ENCODE assay signal across 19 cellular contexts in the genomic region with DNA sequence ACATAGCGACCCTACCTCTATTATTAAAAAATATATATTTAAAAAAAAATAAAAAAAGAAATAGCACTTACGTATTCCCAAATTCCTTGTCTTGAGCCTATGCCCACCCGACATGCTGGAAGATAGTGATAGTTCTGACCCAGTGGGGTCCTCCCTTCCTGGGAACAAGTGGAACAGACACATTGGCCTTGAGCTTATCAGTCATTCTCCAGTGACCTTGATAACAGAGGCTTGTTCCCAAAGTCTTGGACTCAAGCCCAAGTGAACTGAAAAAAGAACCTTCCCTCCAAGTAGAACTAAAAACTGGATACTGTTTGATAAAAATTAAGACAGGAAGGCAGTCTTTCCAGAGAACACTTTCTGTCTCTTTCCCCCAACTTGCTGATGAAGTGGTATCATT.
DNase-seq lines count a peak whose midpoint lies in the region; ATAC-seq and TF ChIP-seq lines count a peak whose summit lies in the region.
"Had no signal": no experiment of that assay in that cellular context is flagged by ENCODE, and none has a peak within 500 bp of the region (broad histone marks: within the 10 kb centered on the region; RNA-seq: fewer than 3 reads in every experiment).

No MANE protein-coding gene starts in this region.

- TF ChIP-seq CTCF in body of pancreas (IDR thresholded peaks at IDR 0.05) (no peak), left ventricle myocardium inferior (IDR thresholded peaks at IDR 0.05; ENCODE audit: borderline replicate concordance) (no peak)

- intact Hi-C loops in body of pancreas (cut with DNase I), result no loop called here
- intact Hi-C loops in left ventricle myocardium inferior (cut with micrococcal nuclease), result no loop called here

- H3K9me3 ChIP-seq in body of pancreas, result no peaks in the 10 kb centered on the region
- no peaks in the 10 kb centered on the region for H3K9me3 ChIP-seq in left ventricle myocardium inferior (replicated peaks)
- no peaks in the 10 kb centered on the region for H3K9me3 ChIP-seq in trophoblast cell (ENCODE audit: insufficient read depth, low read depth, low read length)
- H3K9me3 ChIP-seq: SJSA1 had no signal

- H3K4ac ChIP-seq in trophoblast cell (ENCODE audit: low read depth, low read length), result no peak overlapping the region

- ATAC-seq in body of pancreas, result no peak

- no peak overlapping the region for H2BK5ac ChIP-seq in trophoblast cell (ENCODE audit: low read depth, low read length, poor library complexity)

- no peak overlapping the region for H3K23ac ChIP-seq in trophoblast cell (ENCODE audit: low read length)

- DNase-seq in OCI-M1 (lab: John Stamatoyannopoulos, UW) (peak; percentile 70), body of pancreas (peak in 1 of 4 donors; percentile 3), left ventricle myocardium inferior (no peak), substantia nigra (lab: John Stamatoyannopoulos, UW) (no peak), trophoblast cell (no peak), NCI-H1694 treated with DMSO at 0.1 percent for 48 hours (lab: John Stamatoyannopoulos, UW) (no peak), GM03348 (ENCODE audit: low spot score) (no peak)
- DNase-seq: AML-193; COR-L47; DMS153; KBM-7; NCI-H1436; NCI-H2029 treated with DMSO at 0.1 percent for 48 hours; NCI-H2171 treated with DMSO at 0.1 percent for 48 hours; NCI-H446 treated with DMSO at 0.1 percent for 48 hours; NK-92 treated with Interleukin-12 subunit alpha and Interleukin-12 subunit beta, amount 100 ng/mL, for 24 hours had no signal

- H3K79me2 ChIP-seq in trophoblast cell (ENCODE audit: control insufficient read depth, insufficient read depth, low read length, poor library complexity), result no peaks in the 10 kb centered on the region

- H3K27me3 ChIP-seq in body of pancreas (no peaks in the 10 kb centered on the region), left ventricle myocardium inferior (ENCODE audit: low read depth) (no peaks in the 10 kb centered on the region), trophoblast cell (ENCODE audit: insufficient read depth, low read length) (no peaks in the 10 kb centered on the region)
- H3K27me3 ChIP-seq: SJSA1 had no signal

- no peak overlapping the region for H3K18ac ChIP-seq in trophoblast cell (ENCODE audit: low read length)

- peak overlapping the region in 3 of 4 donors; percentile 38 to 72 (median 45) for H3K27ac ChIP-seq in body of pancreas
- peak overlapping the region; percentile 64 for H3K27ac ChIP-seq in left ventricle myocardium inferior (replicated peaks)
- peak overlapping the region; percentile 9 for H3K27ac ChIP-seq in substantia nigra (ENCODE audit: low read depth, low read length, poor library complexity, severe bottlenecking)
- H3K27ac ChIP-seq in trophoblast cell (ENCODE audit: low read depth, low read length), result no peak overlapping the region
- H3K27ac ChIP-seq: HL-60, RWPE1, SJSA1 had no signal

- H3K9ac ChIP-seq in trophoblast cell (ENCODE audit: low read length), result no peak overlapping the region

- H3K14ac ChIP-seq in trophoblast cell (ENCODE audit: low read length), result no peak overlapping the region

- no peak for TF ChIP-seq POLR2A in body of pancreas (IDR thresholded peaks at IDR 0.05)

- no peak overlapping the region for H3K4me2 ChIP-seq in trophoblast cell (ENCODE audit: low read length)

- H3K4me3 ChIP-seq in body of pancreas (no peak overlapping the region), left ventricle myocardium inferior (no peak overlapping the region), trophoblast cell (ENCODE audit: low read depth, low read length) (no peak overlapping the region)
- H3K4me3 ChIP-seq: SJSA1 had no signal

- H4K91ac ChIP-seq in trophoblast cell (ENCODE audit: low read depth, low read length), result no peak overlapping the region

- no peaks in the 10 kb centered on the region for H3K36me3 ChIP-seq in body of pancreas (replicated peaks in 1 of 2; ENCODE audit: insufficient read depth in 1 of 2, low read depth in 2 of 2)
- H3K36me3 ChIP-seq in left ventricle myocardium inferior, result no peaks in the 10 kb centered on the region
- no peaks in the 10 kb centered on the region for H3K36me3 ChIP-seq in trophoblast cell (ENCODE audit: control insufficient read depth in 1 of 2, insufficient read depth in 2 of 2, low read length in 2 of 2)
- H3K36me3 ChIP-seq: SJSA1 had no signal

- WGBS in body of pancreas, 2 donors, result 35 to 56% methylated on average over 3 of the region's 3 CpGs
- no CpG with 5 or more reads among the region's 3 CpGs for WGBS in trophoblast cell (ENCODE audit: extremely low coverage, insufficient coverage, insufficient read length)

- H2AFZ ChIP-seq in trophoblast cell (ENCODE audit: insufficient read depth, low read length, poor library complexity), result no peak overlapping the region

- H2BK12ac ChIP-seq in trophoblast cell (ENCODE audit: low read length), result no peak overlapping the region

- no peak overlapping the region for H2BK120ac ChIP-seq in trophoblast cell (ENCODE audit: insufficient read depth, low read length, poor library complexity)

- no peak overlapping the region for H4K12ac ChIP-seq in trophoblast cell (ENCODE audit: low read depth, low read length)

- no peaks in the 10 kb centered on the region for H3K79me1 ChIP-seq in trophoblast cell (ENCODE audit: low read length)

- H4K8ac ChIP-seq in trophoblast cell (ENCODE audit: low read depth, low read length), result no peak overlapping the region

- peaks cover 35% of the 10 kb centered on the region for H3K4me1 ChIP-seq in body of pancreas
- H3K4me1 ChIP-seq in left ventricle myocardium inferior, result peaks cover 27% of the 10 kb centered on the region
- H3K4me1 ChIP-seq in trophoblast cell (ENCODE audit: control insufficient read depth in 1 of 2, insufficient read depth in 2 of 2, low read length in 2 of 2), result no peaks in the 10 kb centered on the region
- H3K4me1 ChIP-seq: SJSA1 had no signal

- H2AK5ac ChIP-seq in trophoblast cell (ENCODE audit: low read length), result no peak overlapping the region
